8 cellular contexts compared by ENCODE assay signal in genomic region chr18:62957885-62958472, GRCh38.
DNase-seq lines count a peak whose midpoint lies in the region; ATAC-seq and TF ChIP-seq lines count a peak whose summit lies in the region.

No MANE protein-coding gene starts in this region.

- WGBS in trophoblast cell (ENCODE audit: extremely low coverage, insufficient coverage, insufficient read length): no CpG with 5 or more reads among the region's 9 CpGs

- no peaks in the 10 kb centered on the region for H3K27me3 ChIP-seq in trophoblast cell (ENCODE audit: insufficient read depth, low read length)

- CTCF ChIA-PET in activated B cell treated with CpG ODN at 0.5 μM for 24 hours (lab: Charles Lee): interaction anchor here (0.6 to 4.4 kb wide), 8 partner anchors 8 to 708 kb away, joined by 3 to 34 read pairs (median 3); partner anchors contain the start of gene PHLPP1

- TF ChIP-seq CTCF in activated B cell treated with CpG ODN at 0.5 μM for 24 hours (IDR thresholded peaks at IDR 0.05) (no peak), epithelial cell of proximal tubule (conservative IDR thresholded peaks at IDR 0.05; ENCODE audit: low read depth, low read length) (peak; percentile 57)

- H3K27me3 Mint-ChIP-seq in activated B cell treated with CpG ODN at 0.5 μM for 24 hours: no peaks in the 10 kb centered on the region

- H3K18ac ChIP-seq in trophoblast cell (ENCODE audit: low read length): no peak overlapping the region

- no peaks in the 10 kb centered on the region for H3K9me3 ChIP-seq in trophoblast cell (ENCODE audit: insufficient read depth, low read depth, low read length)

- H3K4ac ChIP-seq in trophoblast cell (ENCODE audit: low read depth, low read length): no peak overlapping the region

- no peak overlapping the region for H3K14ac ChIP-seq in trophoblast cell (ENCODE audit: low read length)

- no peak overlapping the region for H4K12ac ChIP-seq in trophoblast cell (ENCODE audit: low read depth, low read length)

- no peak overlapping the region for H3K4me2 ChIP-seq in trophoblast cell (ENCODE audit: low read length)

- no peak overlapping the region for H3K9ac ChIP-seq in trophoblast cell (ENCODE audit: low read length)

- ATAC-seq in activated CD4-positive, CD25-positive, alpha-beta regulatory T cell treated with anti-CD3 and anti-CD28 coated beads, Interleukin-2, amount 50 U/mL, for 24 hours: peak; percentile 35 to 72
- peak; percentile 77 for ATAC-seq in activated B cell treated with CpG ODN at 0.5 μM for 24 hours (ENCODE audit: low read depth)

- no peak overlapping the region for H3K27ac Mint-ChIP-seq in activated B cell treated with CpG ODN at 0.5 μM for 24 hours

- H3K36me3 ChIP-seq in trophoblast cell (ENCODE audit: control insufficient read depth in 1 of 2, insufficient read depth in 2 of 2, low read length in 2 of 2): peaks cover 0 to 9% of the 10 kb centered on the region in 2 experiments

- no peak overlapping the region for H2BK5ac ChIP-seq in trophoblast cell (ENCODE audit: low read depth, low read length, poor library complexity)

- H3K4me3 ChIP-seq in epithelial cell of proximal tubule (ENCODE audit: low read depth, low read length) (no peak overlapping the region), trophoblast cell (ENCODE audit: low read depth, low read length) (no peak overlapping the region)

- H4K8ac ChIP-seq in trophoblast cell (ENCODE audit: low read depth, low read length): no peak overlapping the region

- H2AFZ ChIP-seq in trophoblast cell (ENCODE audit: insufficient read depth, low read length, poor library complexity): no peak overlapping the region

- H4K91ac ChIP-seq in trophoblast cell (ENCODE audit: low read depth, low read length): no peak overlapping the region

- H3K36me3 Mint-ChIP-seq in activated B cell treated with CpG ODN at 0.5 μM for 24 hours (ENCODE audit: low read depth): peaks cover 15% of the 10 kb centered on the region

- no peak for DNase-seq in activated CD4-positive, CD25-positive, alpha-beta regulatory T cell treated with anti-CD3 and anti-CD28 coated beads, Interleukin-2, amount 50 U/mL, for 72 hours
- DNase-seq in HT-29 (ENCODE audit: low spot score) (peak; percentile 42), activated B cell treated with CpG ODN at 0.5 μM for 24 hours (no peak), epithelial cell of proximal tubule (ENCODE audit: low read depth) (no peak), trophoblast cell (peak; percentile 51 to 71), NCI-H2081 treated with DMSO at 0.1 percent for 48 hours (lab: John Stamatoyannopoulos, UW) (no peak), NCI-H1694 (lab: John Stamatoyannopoulos, UW) (no peak)

- no peaks in the 10 kb centered on the region for H3K79me2 ChIP-seq in trophoblast cell (ENCODE audit: control insufficient read depth, insufficient read depth, low read length, poor library complexity)

- no peak overlapping the region for H3K27ac ChIP-seq in trophoblast cell (ENCODE audit: low read depth, low read length)

- POLR2A ChIA-PET in activated B cell treated with CpG ODN at 0.5 μM for 24 hours (lab: Charles Lee): interaction anchor here (0.6 to 1.6 kb wide), 4 partner anchors 146 to 253 kb away, joined by 3 to 8 read pairs (median 4); partner anchors contain the start of gene PHLPP1

- H3K9me3 Mint-ChIP-seq in activated B cell treated with CpG ODN at 0.5 μM for 24 hours: no peaks in the 10 kb centered on the region

- no peak overlapping the region for H2BK12ac ChIP-seq in trophoblast cell (ENCODE audit: low read length)

- no peak overlapping the region for H3K23ac ChIP-seq in trophoblast cell (ENCODE audit: low read length)

- no peaks in the 10 kb centered on the region for H3K4me1 Mint-ChIP-seq in activated B cell treated with CpG ODN at 0.5 μM for 24 hours

- no peak overlapping the region for H2AK5ac ChIP-seq in trophoblast cell (ENCODE audit: low read length)

- no peaks in the 10 kb centered on the region for H3K4me1 ChIP-seq in trophoblast cell (ENCODE audit: control insufficient read depth in 1 of 2, insufficient read depth in 2 of 2, low read length in 2 of 2)

- intact Hi-C loops in activated B cell treated with CpG ODN at 0.5 μM for 24 hours (cut with micrococcal nuclease): loop anchor here (1.0 to 2.0 kb wide), 4 partner anchors 25 to 372 kb away; partner anchors contain the start of gene PHLPP1

- H2BK120ac ChIP-seq in trophoblast cell (ENCODE audit: insufficient read depth, low read length, poor library complexity): no peak overlapping the region

- H3K79me1 ChIP-seq in trophoblast cell (ENCODE audit: low read length): no peaks in the 10 kb centered on the region

- H3K4me3 Mint-ChIP-seq in activated B cell treated with CpG ODN at 0.5 μM for 24 hours: no peak overlapping the region

Comparison
In these comparisons a context has a peak if more than half of its experiments do, and no peak if none do; other contexts are left out.
1. DNase-seq: peak in HT-29 (single experiment) and trophoblast cell (2 of 2); none in activated CD4-positive, CD25-positive, alpha-beta regulatory T cell treated with anti-CD3 and anti-CD28 coated beads, Interleukin-2, amount 50 U/mL, for 72 hours (single experiment), activated B cell treated with CpG ODN at 0.5 μM for 24 hours (single experiment), epithelial cell of proximal tubule (single experiment), NCI-H2081 treated with DMSO at 0.1 percent for 48 hours (single experiment) and NCI-H1694 (single experiment).